Comparison of ENCODE assay signal across 13 cellular contexts in the genomic region with DNA sequence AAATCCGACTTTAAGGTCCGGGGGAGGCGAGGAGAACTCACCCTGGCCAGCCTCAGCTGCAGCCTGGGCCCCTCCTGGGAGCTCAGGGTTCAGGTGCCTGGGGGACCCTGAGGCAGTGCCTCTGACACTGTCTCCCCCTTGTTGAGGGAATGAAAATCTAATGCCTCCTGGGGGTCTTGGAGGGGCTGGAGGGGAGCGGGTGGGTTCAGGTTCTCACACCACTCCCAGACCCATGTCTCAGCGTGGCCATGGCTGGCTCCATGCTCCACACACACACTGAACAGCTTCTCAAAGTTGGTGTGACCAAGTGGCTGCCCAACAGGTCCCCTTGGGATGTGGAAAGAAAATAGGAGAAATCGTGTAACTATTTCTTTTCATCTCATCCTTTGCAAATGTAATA. TPM values are rescaled to one million over a fixed set of nuclear protein-coding genes. Genes with fewer than 3 reads are reported as not detected.
DNase-seq lines count a peak whose midpoint lies in the region; FAIRE-seq and TF ChIP-seq lines count a peak whose summit lies in the region.
"Had no signal": no experiment of that assay in that cellular context is flagged by ENCODE, and none has a peak within 500 bp of the region (broad histone marks: within the 10 kb centered on the region; RNA-seq: fewer than 3 reads in every experiment).

No MANE protein-coding gene starts in this region.

- H3K27me3 ChIP-seq in HUES6 (ENCODE audit: control insufficient read depth, insufficient read depth, low read length) (peaks cover 46% of the 10 kb centered on the region), astrocyte (ENCODE audit: insufficient read depth, low read length) (peaks cover 20% of the 10 kb centered on the region), subcutaneous abdominal adipose tissue (ENCODE audit: control insufficient read depth in 5 of 5, insufficient read depth in 4 of 5, low read length in 5 of 5) (peaks cover 0 to 4% (median 0%) of the 10 kb centered on the region in 5 donors)

- H3K9ac ChIP-seq in HUES6 (ENCODE audit: low read length) (no peak overlapping the region), astrocyte (ENCODE audit: low read length) (no peak overlapping the region), subcutaneous abdominal adipose tissue (ENCODE audit: low read length in 5 of 5) (peak overlapping the region in 2 of 5 donors; percentile 60 to 71)

- H3K9me3 ChIP-seq in HUES6 (ENCODE audit: control insufficient read depth, insufficient read depth, low read depth, low read length), result no peaks in the 10 kb centered on the region
- no peaks in the 10 kb centered on the region for H3K9me3 ChIP-seq in astrocyte (ENCODE audit: insufficient read depth, low read depth, low read length)
- no peaks in the 10 kb centered on the region for H3K9me3 ChIP-seq in mesodermal cell (ENCODE audit: control insufficient read depth, low read length)
- no peaks in the 10 kb centered on the region for H3K9me3 ChIP-seq in subcutaneous abdominal adipose tissue (ENCODE audit: control insufficient read depth in 5 of 5, low read length in 5 of 5)

- DNase-seq in astrocyte (ENCODE audit: low read depth) (no peak), NCI-H1417 (lab: John Stamatoyannopoulos, UW) (no peak), G401 (ENCODE audit: low spot score) (no peak), 8988T (no peak)
- DNase-seq: activated CD8-positive, alpha-beta memory T cell treated with anti-CD3 and anti-CD28 coated beads for 24 hours; NCI-H226; stimulated activated CD4-positive, alpha-beta T cell treated with anti-CD3 and anti-CD28 coated beads, Interleukin-2, amount 100 ng/mL, for 24 hours; T1000 had no signal

- peaks cover 40% of the 10 kb centered on the region for H3K4me1 ChIP-seq in HUES6 (ENCODE audit: control insufficient read depth, insufficient read depth, low read length)
- H3K4me1 ChIP-seq in astrocyte (ENCODE audit: insufficient read depth, low read length), result peaks cover 16% of the 10 kb centered on the region
- peaks cover 34% of the 10 kb centered on the region for H3K4me1 ChIP-seq in mesodermal cell (ENCODE audit: control insufficient read depth, insufficient read depth, low read length, poor library complexity, severe bottlenecking)
- H3K4me1 ChIP-seq in subcutaneous abdominal adipose tissue (ENCODE audit: control insufficient read depth in 5 of 5, insufficient read depth in 5 of 5, low read length in 5 of 5), result peaks cover 9 to 71% (median 68%) of the 10 kb centered on the region in 5 donors

- H3K9me3 Mint-ChIP-seq in astrocyte (ENCODE audit: unreplicated experiment), result no peaks in the 10 kb centered on the region
- H3K9me3 Mint-ChIP-seq: dendritic cell treated with granulocyte-macrophage colony-stimulating factor and Interleukin-4, amounts not matched to agents 40 ng/mL and 50 ng/mL, for 4 days had no signal

- H3K36me3 Mint-ChIP-seq in astrocyte (ENCODE audit: low read depth, unreplicated experiment), result no peaks in the 10 kb centered on the region

- no peak overlapping the region for H3K27ac ChIP-seq in HUES6 (ENCODE audit: low read depth, low read length)
- no peak overlapping the region for H3K27ac ChIP-seq in astrocyte (ENCODE audit: low read depth, low read length)
- no peak overlapping the region for H3K27ac ChIP-seq in mesodermal cell (ENCODE audit: low read depth, low read length, severe bottlenecking)
- peak overlapping the region; percentile 41 for H3K27ac ChIP-seq in subcutaneous abdominal adipose tissue (ENCODE audit: low read depth, low read length)

- FAIRE-seq in astrocyte (lab: Jason Lieb, UNC), result no peak

- H3K4me3 ChIP-seq in HUES6 (ENCODE audit: low read depth, low read length) (peak overlapping the region; percentile 67), astrocyte (ENCODE audit: insufficient read depth, low read depth, low read length) (no peak overlapping the region), mesodermal cell (ENCODE audit: extremely low read depth, insufficient read depth, low read length, poor library complexity, severe bottlenecking) (peak overlapping the region; percentile 45), subcutaneous abdominal adipose tissue (ENCODE audit: low read depth in 1 of 5, low read length in 5 of 5) (peak overlapping the region in 3 of 5 donors; percentile 59 to 67 (median 66))

- H3K4me3 Mint-ChIP-seq in astrocyte (ENCODE audit: unreplicated experiment), result peak overlapping the region; percentile 77
- H3K4me3 Mint-ChIP-seq: dendritic cell treated with granulocyte-macrophage colony-stimulating factor and Interleukin-4, amounts not matched to agents 40 ng/mL and 50 ng/mL, for 4 days had no signal

- in situ Hi-C loops in G401 (cut with HindIII; ENCODE audit: low sequenced_read_pairs), result no loop called here

- TF ChIP-seq CTCF in astrocyte (IDR thresholded peaks at IDR 0.05; ENCODE audit: insufficient read depth, low read depth, low read length), result no peak

- H3K79me2 ChIP-seq in astrocyte (ENCODE audit: insufficient read depth, low read length), result no peaks in the 10 kb centered on the region

- H3K27me3 Mint-ChIP-seq in astrocyte (ENCODE audit: low read depth, unreplicated experiment), result peaks cover 15% of the 10 kb centered on the region

- no peak overlapping the region for H3K27ac Mint-ChIP-seq in astrocyte (ENCODE audit: unreplicated experiment)
- H3K27ac Mint-ChIP-seq: dendritic cell treated with granulocyte-macrophage colony-stimulating factor and Interleukin-4, amounts not matched to agents 40 ng/mL and 50 ng/mL, for 4 days had no signal

- no peak overlapping the region for H3K4me2 ChIP-seq in astrocyte (ENCODE audit: low read length)

- WGBS in mesodermal cell (ENCODE audit: insufficient coverage in 2 of 2), 2 experiments, result 81 to 91% methylated on average over 3 to 4 of the region's 6 CpGs

- H3K36me3 ChIP-seq in HUES6 (ENCODE audit: control insufficient read depth, insufficient read depth, low read length), result no peaks in the 10 kb centered on the region
- no peaks in the 10 kb centered on the region for H3K36me3 ChIP-seq in astrocyte (ENCODE audit: insufficient read depth, low read length)
- H3K36me3 ChIP-seq in mesodermal cell (ENCODE audit: control insufficient read depth, insufficient read depth, low read length), result no peaks in the 10 kb centered on the region
- H3K36me3 ChIP-seq in subcutaneous abdominal adipose tissue (ENCODE audit: control insufficient read depth in 5 of 5, insufficient read depth in 5 of 5, low read length in 5 of 5), result no peaks in the 10 kb centered on the region

- H2AFZ ChIP-seq in astrocyte (ENCODE audit: low read depth, low read length), result no peak overlapping the region

- peaks cover 20% of the 10 kb centered on the region for H3K4me1 Mint-ChIP-seq in astrocyte (ENCODE audit: low read depth, unreplicated experiment)

- peaks cover 6% of the 10 kb centered on the region for H4K20me1 ChIP-seq in astrocyte (ENCODE audit: insufficient read depth, low read length)

RNA-seq across cellular contexts. Expression of gene PRCD, which starts 0.9 kb away (rescaled TPM):
- total RNA-seq in astrocyte, result 1.5 and 2.2 TPM in 2 replicates
- polyA plus RNA-seq in mesodermal cell (2013, experiment 1 of 2), result 5.8 TPM
- 9.9 TPM for polyA plus RNA-seq in mesodermal cell (2013, experiment 2 of 2)
- 9.4 and 12.2 TPM in 2 replicates for total RNA-seq in G401 (2014; rRNA removed; shearing (Covaris generic))
- total RNA-seq: kidney epithelial cell had no signal

RNA-seq across cellular contexts. Expression of gene CYGB, which starts 1.4 kb away (rescaled TPM):
- total RNA-seq in astrocyte, result 20.5 and 29.2 TPM in 2 replicates
- 18.2 TPM for polyA plus RNA-seq in mesodermal cell (2013, experiment 1 of 2)
- polyA plus RNA-seq in mesodermal cell (2013, experiment 2 of 2), result 19.4 TPM
- total RNA-seq in G401 (2014; rRNA removed; shearing (Covaris generic)), result 3.1 and 3.3 TPM in 2 replicates

RNA-seq across cellular contexts. Expression of gene RHBDF2, which starts 37.7 kb away (rescaled TPM):
- total RNA-seq in astrocyte, result 27.0 and 30.7 TPM in 2 replicates
- polyA plus RNA-seq in mesodermal cell (2013, experiment 1 of 2), result 9.0 TPM
- 8.2 TPM for polyA plus RNA-seq in mesodermal cell (2013, experiment 2 of 2)
- 4.1 and 13.1 TPM in 2 replicates for total RNA-seq in G401 (2014; rRNA removed; shearing (Covaris generic))

RNA-seq across cellular contexts. Expression of gene ST6GALNAC2, which starts 46.7 kb away (rescaled TPM):
- total RNA-seq in astrocyte, result 0.79 TPM in 1 of 2 replicates, not detected in the other
- polyA plus RNA-seq in mesodermal cell (2013, experiment 1 of 2), result 0.52 TPM
- 0.25 TPM for polyA plus RNA-seq in mesodermal cell (2013, experiment 2 of 2)
- total RNA-seq in G401 (2014; rRNA removed; shearing (Covaris generic)), result 14.3 and 30.6 TPM in 2 replicates
